In genomic region chr1:244705268-244706234, GRCh38 we compare ENCODE assay signal across 22 cellular contexts. TPM values are rescaled to one million over a fixed set of nuclear protein-coding genes. Genes with fewer than 3 reads are reported as not detected.
A peak's percentile ranks its signal among the peaks of the same experiment; 100 is the strongest.
DNase-seq lines count a peak whose midpoint lies in the region; ATAC-seq and TF ChIP-seq lines count a peak whose summit lies in the region.
"Had no signal": no experiment of that assay in that cellular context is flagged by ENCODE, and none has a peak within 500 bp of the region (broad histone marks: within the 10 kb centered on the region; RNA-seq: fewer than 3 reads in every experiment).

No MANE protein-coding gene starts in this region.

- no peaks in the 10 kb centered on the region for H3K27me3 ChIP-seq in heart left ventricle
- H3K27me3 ChIP-seq: neutrophil had no signal

- no peak for TF ChIP-seq POLR2A in heart left ventricle (IDR thresholded peaks at IDR 0.05)

- H3K36me3 Mint-ChIP-seq in progenitor cell of endocrine pancreas (ENCODE audit: insufficient read depth) = peaks cover 18% of the 10 kb centered on the region

- peak overlapping the region; percentile 73 for H3K27ac Mint-ChIP-seq in progenitor cell of endocrine pancreas
- H3K27ac Mint-ChIP-seq: activated naive CD8-positive, alpha-beta T cell treated with anti-CD3 and anti-CD28 coated beads, Interleukin-2, amount 50 U/mL, for 24 hours; immature natural killer cell; stimulated activated naive B cell treated with anti-CD40 and anti-IgM and Interleukin-4, amounts not matched to agents 10 μg/mL and 1 μg/mL and 100 μg/mL, for 72 hours had no signal

- TF ChIP-seq CTCF in heart left ventricle (IDR thresholded peaks at IDR 0.05) (no peak), progenitor cell of endocrine pancreas (IDR thresholded peaks at IDR 0.05; ENCODE audit: unreplicated experiment) (no peak)

- intact Hi-C loops in heart left ventricle (cut with DNase I) = no loop called here
- intact Hi-C loops in sciatic nerve (cut with DNase I) = no loop called here

- peaks cover 0 to 17% (median 1%) of the 10 kb centered on the region in 12 donors for H3K4me1 ChIP-seq in heart left ventricle

- ATAC-seq in heart left ventricle = peak; percentile 25 to 58 (median 48)
- no peak for ATAC-seq in sciatic nerve
- no peak for ATAC-seq in GM19467 (IDR thresholded peaks at IDR 0.05; ENCODE audit: unreplicated experiment)
- ATAC-seq in HG03571 (IDR thresholded peaks at IDR 0.05; ENCODE audit: unreplicated experiment) = no peak
- ATAC-seq: activated naive CD8-positive, alpha-beta T cell treated with anti-CD3 and anti-CD28 coated beads, Interleukin-2, amount 50 U/mL, for 24 hours; stimulated activated naive B cell treated with anti-CD40 and anti-IgM and Interleukin-4, amounts not matched to agents 10 μg/mL and 1 μg/mL and 100 μg/mL, for 72 hours had no signal

- no peak overlapping the region for H3K4me3 ChIP-seq in heart left ventricle
- H3K4me3 ChIP-seq: PC-9 had no signal

- H3K4me1 Mint-ChIP-seq in progenitor cell of endocrine pancreas (ENCODE audit: low read depth) = peaks cover 2% of the 10 kb centered on the region
- H3K4me1 Mint-ChIP-seq: activated naive CD8-positive, alpha-beta T cell treated with anti-CD3 and anti-CD28 coated beads, Interleukin-2, amount 50 U/mL, for 24 hours; stimulated activated naive B cell treated with anti-CD40 and anti-IgM and Interleukin-4, amounts not matched to agents 10 μg/mL and 1 μg/mL and 100 μg/mL, for 72 hours had no signal

- H3K36me3 ChIP-seq in heart left ventricle = peaks cover 0 to 45% (median 29%) of the 10 kb centered on the region in 9 donors

- no peak overlapping the region for H3K4me3 Mint-ChIP-seq in progenitor cell of endocrine pancreas (ENCODE audit: low read depth)
- H3K4me3 Mint-ChIP-seq: activated naive CD8-positive, alpha-beta T cell treated with anti-CD3 and anti-CD28 coated beads, Interleukin-2, amount 50 U/mL, for 24 hours; immature natural killer cell; stimulated activated naive B cell treated with anti-CD40 and anti-IgM and Interleukin-4, amounts not matched to agents 10 μg/mL and 1 μg/mL and 100 μg/mL, for 72 hours had no signal

- H3K9me3 ChIP-seq in heart left ventricle = peaks cover 0 to 4% (median 0%) of the 10 kb centered on the region in 12 donors
- H3K9me3 ChIP-seq: neutrophil had no signal

- DNase-seq in NCI-H2029 treated with DMSO at 0.1 percent for 48 hours (lab: John Stamatoyannopoulos, UW) (peak; percentile 7), NCI-H2029 (lab: John Stamatoyannopoulos, UW) (no peak), heart left ventricle (no peak), progenitor cell of endocrine pancreas (ENCODE audit: low spot score, unreplicated experiment) (no peak), sciatic nerve (ENCODE audit: low spot score) (no peak)
- DNase-seq: activated CD4-positive, alpha-beta T cell treated with anti-CD3 and anti-CD28 coated beads for 4 hours; activated naive CD8-positive, alpha-beta T cell treated with anti-CD3 and anti-CD28 coated beads, Interleukin-2, amount 50 U/mL, for 24 hours; AML-193; COR-L47; immature natural killer cell; Kasumi-1; mammary epithelial cell; NCI-H1048; NCI-H187 treated with DMSO at 0.1 percent for 48 hours; NCI-H446; PC-9; stimulated activated CD4-positive, alpha-beta T cell treated with anti-CD3 and anti-CD28 coated beads, Interleukin-2, amount 100 ng/mL, for 48 hours; stimulated activated naive B cell treated with anti-CD40 and anti-IgM and Interleukin-4, amounts not matched to agents 10 μg/mL and 1 μg/mL and 100 μg/mL, for 72 hours had no signal

- peak overlapping the region in 1 of 12 donors; percentile 11 for H3K27ac ChIP-seq in heart left ventricle
- H3K27ac ChIP-seq: neutrophil, PC-9 had no signal

- 55 to 65% (median 60%) methylated on average over 17 of the region's 17 CpGs for WGBS in heart left ventricle, 4 donors

- H3K9me3 Mint-ChIP-seq in progenitor cell of endocrine pancreas (ENCODE audit: low read depth) = peaks cover 4% of the 10 kb centered on the region
- H3K9me3 Mint-ChIP-seq: activated naive CD8-positive, alpha-beta T cell treated with anti-CD3 and anti-CD28 coated beads, Interleukin-2, amount 50 U/mL, for 24 hours; immature natural killer cell had no signal

- no peaks in the 10 kb centered on the region for H3K27me3 Mint-ChIP-seq in progenitor cell of endocrine pancreas
- H3K27me3 Mint-ChIP-seq: activated naive CD8-positive, alpha-beta T cell treated with anti-CD3 and anti-CD28 coated beads, Interleukin-2, amount 50 U/mL, for 24 hours; stimulated activated naive B cell treated with anti-CD40 and anti-IgM and Interleukin-4, amounts not matched to agents 10 μg/mL and 1 μg/mL and 100 μg/mL, for 72 hours had no signal

TF ChIP-seq in PFSK-1, 5 proteins besides CTCF, POLR2A, EP300 and RAD21:
- TF ChIP-seq REST (IDR thresholded peaks at IDR 0.05; ENCODE audit: insufficient read depth in 1 of 2, low read depth in 2 of 2, low read length in 2 of 2) (no peak), FOXP2 (optimal IDR thresholded peaks at IDR 0.05; ENCODE audit: borderline replicate concordance, extremely low read depth, extremely low read length, insufficient read depth) (peak; percentile 39), SIN3A (IDR thresholded peaks at IDR 0.05; ENCODE audit: borderline replicate concordance, insufficient read depth, low read length) (0 out of 2 replicates have a peak, but pooled peaks have one; percentile 29)

RNA-seq across cellular contexts. Expression of gene DESI2, which starts 52.6 kb away (rescaled TPM):
- polyA plus RNA-seq in PFSK-1 (2012; ENCODE audit: insufficient read length, low read depth) = 22.5 TPM
- total RNA-seq in heart left ventricle (10 to 100 TPM; 18.7 to 34.2 (median 23.1) TPM), progenitor cell of endocrine pancreas (32.7 and 33.0 TPM in 2 replicates), sciatic nerve (19.3 TPM)
- polyA plus RNA-seq in heart left ventricle = 10 to 100 TPM in 1 of 2 donors, 1 to 10 TPM in 1; 8.2 to 22.4 TPM

Comparison
In these comparisons a context has a peak if more than half of its experiments do, and no peak if none do; other contexts are left out.
1. ATAC-seq: peak in heart left ventricle (4 of 4); none in sciatic nerve (single experiment), GM19467 (single experiment) and HG03571 (single experiment).